ENCODE assay signal across 8 cellular contexts in genomic region chr10:102661614-102662133, GRCh38. TPM values are rescaled to one million over a fixed set of nuclear protein-coding genes. Genes with fewer than 3 reads are reported as not detected.
DNase-seq lines count a peak whose midpoint lies in the region; ATAC-seq and TF ChIP-seq lines count a peak whose summit lies in the region.

No MANE protein-coding gene starts in this region.

- H3K36me3 ChIP-seq in gastrocnemius medialis (peaks cover 0 to 18% of the 10 kb centered on the region in 2 donors), trophoblast cell (ENCODE audit: control insufficient read depth in 1 of 2, insufficient read depth in 2 of 2, low read length in 2 of 2) (peaks cover 18 to 20% of the 10 kb centered on the region in 2 experiments)

- no peak overlapping the region for H4K91ac ChIP-seq in trophoblast cell (ENCODE audit: low read depth, low read length)

- no peak overlapping the region for H4K12ac ChIP-seq in trophoblast cell (ENCODE audit: low read depth, low read length)

- intact Hi-C loops in gastrocnemius medialis (cut with DNase I; ENCODE audit: low total_unique reads) = no loop called here

- no CpG with 5 or more reads among the region's 7 CpGs for whole genome bisulfite sequencing in trophoblast cell (ENCODE audit: extremely low coverage, insufficient coverage, insufficient read length)

- no peak overlapping the region for H2AK5ac ChIP-seq in trophoblast cell (ENCODE audit: low read length)

- peaks cover 8% of the 10 kb centered on the region for H3K36me3 Mint-ChIP-seq in progenitor cell of endocrine pancreas (ENCODE audit: insufficient read depth)
- peaks cover 15% of the 10 kb centered on the region for H3K36me3 Mint-ChIP-seq in nephron progenitor cell (ENCODE audit: low read depth)

- no peak overlapping the region for H3K14ac ChIP-seq in trophoblast cell (ENCODE audit: low read length)

- no peak overlapping the region for H4K8ac ChIP-seq in trophoblast cell (ENCODE audit: low read depth, low read length)

- H3K27me3 Mint-ChIP-seq in progenitor cell of endocrine pancreas (no peaks in the 10 kb centered on the region), nephron progenitor cell (ENCODE audit: low read depth, poor library complexity) (peaks cover 5% of the 10 kb centered on the region)

- H3K4me3 ChIP-seq in gastrocnemius medialis (no peak overlapping the region), trophoblast cell (ENCODE audit: low read depth, low read length) (no peak overlapping the region)

- TF ChIP-seq CTCF in gastrocnemius medialis (IDR thresholded peaks at IDR 0.05 in 4 of 5, conservative IDR thresholded peaks at IDR 0.05 in 1 of 5) = no peak
- no peak for TF ChIP-seq CTCF in progenitor cell of endocrine pancreas (IDR thresholded peaks at IDR 0.05; ENCODE audit: unreplicated experiment)
- TF ChIP-seq CTCF in nephron progenitor cell (IDR thresholded peaks at IDR 0.05) = no peak

- H3K9me3 Mint-ChIP-seq in progenitor cell of endocrine pancreas (ENCODE audit: low read depth) (no peaks in the 10 kb centered on the region), nephron progenitor cell (no peaks in the 10 kb centered on the region)

- H3K4me1 ChIP-seq in gastrocnemius medialis (peaks cover 17 to 24% of the 10 kb centered on the region in 2 donors), trophoblast cell (ENCODE audit: control insufficient read depth in 1 of 2, insufficient read depth in 2 of 2, low read length in 2 of 2) (no peaks in the 10 kb centered on the region)

- H3K4me1 Mint-ChIP-seq in progenitor cell of endocrine pancreas (ENCODE audit: low read depth) = peaks cover 1% of the 10 kb centered on the region
- peaks cover 39% of the 10 kb centered on the region for H3K4me1 Mint-ChIP-seq in nephron progenitor cell

- H3K27ac ChIP-seq in caudate nucleus (ENCODE audit: low read depth, low read length) (peak overlapping the region; percentile 11), gastrocnemius medialis (peak overlapping the region in 3 of 4 donors; percentile 22 to 34 (median 23)), trophoblast cell (ENCODE audit: low read depth, low read length) (no peak overlapping the region)

- no peak overlapping the region for H3K27ac Mint-ChIP-seq in progenitor cell of endocrine pancreas
- H3K27ac Mint-ChIP-seq in nephron progenitor cell = no peak overlapping the region

- H3K79me2 ChIP-seq in trophoblast cell (ENCODE audit: control insufficient read depth, insufficient read depth, low read length, poor library complexity) = no peaks in the 10 kb centered on the region

- H3K18ac ChIP-seq in trophoblast cell (ENCODE audit: low read length) = no peak overlapping the region

- no peak overlapping the region for H2BK120ac ChIP-seq in trophoblast cell (ENCODE audit: insufficient read depth, low read length, poor library complexity)

- H3K4me2 ChIP-seq in trophoblast cell (ENCODE audit: low read length) = no peak overlapping the region

- H3K27me3 ChIP-seq in gastrocnemius medialis (no peaks in the 10 kb centered on the region), trophoblast cell (ENCODE audit: insufficient read depth, low read length) (no peaks in the 10 kb centered on the region)

- peak; percentile 20 for ATAC-seq in GM19351 (IDR thresholded peaks at IDR 0.05; ENCODE audit: unreplicated experiment)
- ATAC-seq in HG03066 (IDR thresholded peaks at IDR 0.05; ENCODE audit: low read depth, unreplicated experiment) = peak; percentile 20
- ATAC-seq in gastrocnemius medialis = peak in 1 of 2 donors; percentile 26

- no peak overlapping the region for H2AFZ ChIP-seq in trophoblast cell (ENCODE audit: insufficient read depth, low read length, poor library complexity)

- H3K9ac ChIP-seq in trophoblast cell (ENCODE audit: low read length) = no peak overlapping the region

- no peak overlapping the region for H3K23ac ChIP-seq in trophoblast cell (ENCODE audit: low read length)

- TF ChIP-seq POLR2A in gastrocnemius medialis (IDR thresholded peaks at IDR 0.05) = no peak

- no peak overlapping the region for H3K4ac ChIP-seq in trophoblast cell (ENCODE audit: low read depth, low read length)

- DNase-seq in caudate nucleus (lab: John Stamatoyannopoulos, UW) (no peak), gastrocnemius medialis (no peak), progenitor cell of endocrine pancreas (ENCODE audit: low spot score, unreplicated experiment) (no peak), nephron progenitor cell (no peak), trophoblast cell (no peak), activated gamma-delta T cell (lab: John Stamatoyannopoulos, UW) (no peak)

- H2BK5ac ChIP-seq in trophoblast cell (ENCODE audit: low read depth, low read length, poor library complexity) = no peak overlapping the region

- in situ Hi-C loops in gastrocnemius medialis (cut with MboI; ENCODE audit: low sequenced_read_pairs in 4 of 4) = no loop called here

- H2BK12ac ChIP-seq in trophoblast cell (ENCODE audit: low read length) = no peak overlapping the region

- H3K9me3 ChIP-seq in gastrocnemius medialis (no peaks in the 10 kb centered on the region), trophoblast cell (ENCODE audit: insufficient read depth, low read depth, low read length) (peaks cover 2% of the 10 kb centered on the region)

- H3K79me1 ChIP-seq in trophoblast cell (ENCODE audit: low read length) = no peaks in the 10 kb centered on the region

- H3K4me3 Mint-ChIP-seq in progenitor cell of endocrine pancreas (ENCODE audit: low read depth) (no peak overlapping the region), nephron progenitor cell (no peak overlapping the region)

RNA-seq across cellular contexts. Expression of gene TRIM8, which starts 17.4 kb away (rescaled TPM):
- total RNA-seq in gastrocnemius medialis = 100 to 1,000 TPM; 113 to 222 (median 138) TPM
- 66.1 and 69.1 TPM in 2 replicates for total RNA-seq in progenitor cell of endocrine pancreas
- polyA plus RNA-seq in trophoblast cell (2013) = 36.7 and 37.2 TPM in 2 replicates

RNA-seq across cellular contexts. Expression of gene ARL3, which starts 52.5 kb away (rescaled TPM):
- 1 to 10 TPM; 1.0 to 2.4 (median 1.5) TPM for total RNA-seq in gastrocnemius medialis
- total RNA-seq in progenitor cell of endocrine pancreas = 24.9 and 25.0 TPM in 2 replicates
- polyA plus RNA-seq in trophoblast cell (2013) = 16.3 and 18.0 TPM in 2 replicates

RNA-seq across cellular contexts. Expression of gene SFXN2, which starts 52.8 kb away (rescaled TPM):
- total RNA-seq in gastrocnemius medialis = 1 to 10 TPM in 1 of 4 donors, under 1 TPM in 3; 0.20 to 5.0 (median 0.76) TPM
- total RNA-seq in progenitor cell of endocrine pancreas = 33.9 and 34.2 TPM in 2 replicates
- polyA plus RNA-seq in trophoblast cell (2013) = 9.0 and 9.4 TPM in 2 replicates
